Comparison of ENCODE assay signal across 11 cellular contexts in the genomic region with DNA sequence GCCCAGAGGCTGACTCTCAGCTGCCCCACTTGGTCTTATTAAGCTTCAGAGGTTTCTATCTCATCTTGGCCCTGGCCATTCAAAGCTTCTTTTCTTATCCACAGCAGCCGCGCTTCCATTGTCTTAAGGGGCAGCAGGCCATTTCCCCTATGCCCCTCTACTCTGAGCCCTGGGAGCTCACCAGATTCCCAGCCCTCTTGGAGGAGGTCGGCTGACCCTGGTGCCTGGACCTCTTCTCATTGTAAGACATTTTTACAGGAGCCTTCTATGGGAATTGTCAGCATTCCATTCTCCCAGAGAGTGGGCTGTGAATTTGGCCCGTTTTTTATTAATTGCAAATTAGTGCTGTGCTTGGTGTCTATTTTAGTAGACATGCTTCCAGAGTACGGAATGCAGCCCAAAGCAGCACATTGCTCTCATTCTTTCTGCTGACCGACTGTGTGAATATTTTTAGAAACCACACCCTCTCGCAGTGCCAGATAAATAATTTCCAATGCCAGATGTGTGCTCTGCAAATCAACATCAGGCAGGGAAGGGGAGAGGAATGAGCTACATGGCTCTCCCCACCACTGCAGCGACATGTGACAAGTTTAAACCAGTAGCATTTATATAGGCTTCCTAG. TPM values are rescaled to one million over a fixed set of nuclear protein-coding genes. Genes with fewer than 3 reads are reported as not detected.
A peak's percentile ranks its signal among the peaks of the same experiment; 100 is the strongest.
DNase-seq lines count a peak whose midpoint lies in the region; ATAC-seq and TF ChIP-seq lines count a peak whose summit lies in the region.
"Had no signal": no experiment of that assay in that cellular context is flagged by ENCODE, and none has a peak within 500 bp of the region (broad histone marks: within the 10 kb centered on the region; RNA-seq: fewer than 3 reads in every experiment).

No MANE protein-coding gene starts in this region.

- H3K27me3 ChIP-seq in left lung (no peaks in the 10 kb centered on the region), thoracic aorta (replicated peaks; ENCODE audit: insufficient read depth) (no peaks in the 10 kb centered on the region)

- CTCF ChIA-PET in Calu3 (lab: Charles Lee): no interaction called here

- no TSS peak for BruUV-seq in Calu3 (replicated peaks; lab: Mats Ljungman, UMichigan)

- peak overlapping the region; percentile 2 for H3K4me3 Mint-ChIP-seq in HFFc6
- H3K4me3 Mint-ChIP-seq in Calu3 (ENCODE audit: low read depth, unreplicated experiment): no peak overlapping the region
- H3K4me3 Mint-ChIP-seq: activated T-helper 1 cell treated with anti-CD3 and anti-CD28 coated beads, Interleukin-12 subunit alpha, Interleukin-12 subunit beta, Interleukin-2, Interleukin-4 antibody, amounts not matched to agents 30 ng/mL and 10 ng/mL and 1 ng/mL, durations not matched to agents 14 hours and 24 hours and 36 hours had no signal

- H3K4me1 ChIP-seq in left lung (peaks cover 0 to 9% of the 10 kb centered on the region in 2 donors), thoracic aorta (ENCODE audit: control insufficient read depth in 1 of 2, low read depth in 2 of 2) (peaks cover 61 to 82% of the 10 kb centered on the region in 2 donors)

- H3K27ac ChIP-seq in left lung: peak overlapping the region in 1 of 2 donors; percentile 42
- peak overlapping the region; percentile 88 to 89 for H3K27ac ChIP-seq in thoracic aorta

- H3K27ac Mint-ChIP-seq in HFFc6 (peak overlapping the region; percentile 92), Calu3 (ENCODE audit: unreplicated experiment) (no peak overlapping the region)
- H3K27ac Mint-ChIP-seq: activated T-helper 1 cell treated with anti-CD3 and anti-CD28 coated beads, Interleukin-12 subunit alpha, Interleukin-12 subunit beta, Interleukin-2, Interleukin-4 antibody, amounts not matched to agents 30 ng/mL and 10 ng/mL and 1 ng/mL, durations not matched to agents 14 hours and 24 hours and 36 hours had no signal

- H3K9me3 Mint-ChIP-seq in HFFc6: no peaks in the 10 kb centered on the region
- no peaks in the 10 kb centered on the region for H3K9me3 Mint-ChIP-seq in Calu3 (ENCODE audit: low read depth, unreplicated experiment)
- H3K9me3 Mint-ChIP-seq: activated T-helper 1 cell treated with anti-CD3 and anti-CD28 coated beads, Interleukin-12 subunit alpha, Interleukin-12 subunit beta, Interleukin-2, Interleukin-4 antibody, amounts not matched to agents 30 ng/mL and 10 ng/mL and 1 ng/mL, durations not matched to agents 14 hours and 24 hours and 36 hours had no signal

- intact Hi-C loops in left lung (cut with DNase I): no loop called here
- intact Hi-C loops in Calu3 (cut with micrococcal nuclease; ENCODE audit: unreplicated experiment): no loop called here

- DNase-seq in HFFc6 (peak; percentile 57), ecto neural progenitor cell (ENCODE audit: low spot score) (peak; percentile 58), left lung (no peak), thoracic aorta (ENCODE audit: low spot score) (no peak), Calu3 (no peak), occipital lobe (lab: John Stamatoyannopoulos, UW) (no peak), T-helper 1 cell (no peak)
- DNase-seq: erythroblast had no signal

- H3K4me3 ChIP-seq in left lung (no peak overlapping the region), thoracic aorta (peak overlapping the region; percentile 15)
- H3K4me3 ChIP-seq: K562 had no signal

- H3K36me3 Mint-ChIP-seq in HFFc6 (ENCODE audit: low read depth) (peaks cover 57% of the 10 kb centered on the region), Calu3 (ENCODE audit: insufficient read depth, unreplicated experiment) (no peaks in the 10 kb centered on the region)

- H3K36me3 ChIP-seq in left lung: no peaks in the 10 kb centered on the region
- H3K36me3 ChIP-seq in thoracic aorta: no peaks in the 10 kb centered on the region

- ATAC-seq in left lung (peak; percentile 20), thoracic aorta (ENCODE audit: insufficient number of reproducible peaks, low FRiP score, low read depth) (peak; percentile 61), GM21717 (IDR thresholded peaks at IDR 0.05; ENCODE audit: unreplicated experiment) (no peak)
- ATAC-seq: K562 had no signal

- no peaks in the 10 kb centered on the region for H3K9me3 ChIP-seq in left lung
- no peaks in the 10 kb centered on the region for H3K9me3 ChIP-seq in thoracic aorta

- peaks cover 93% of the 10 kb centered on the region for H3K4me1 Mint-ChIP-seq in HFFc6 (ENCODE audit: low read depth)
- no peaks in the 10 kb centered on the region for H3K4me1 Mint-ChIP-seq in Calu3 (ENCODE audit: low read depth, unreplicated experiment)

- TF ChIP-seq CTCF in HFFc6 (IDR thresholded peaks at IDR 0.05) (no peak), left lung (IDR thresholded peaks at IDR 0.05) (no peak), thoracic aorta (IDR thresholded peaks at IDR 0.05) (no peak), Calu3 (IDR thresholded peaks at IDR 0.05; ENCODE audit: unreplicated experiment) (no peak)

- H3K27me3 Mint-ChIP-seq in HFFc6 (ENCODE audit: insufficient read depth) (peaks cover 5% of the 10 kb centered on the region; the same call in 1 of the 2 replicates), Calu3 (ENCODE audit: unreplicated experiment) (no peaks in the 10 kb centered on the region)

RNA-seq across cellular contexts. Expression of gene NUAK1, which starts 58.5 kb away (rescaled TPM):
- total RNA-seq in HFFc6 (2021; fragmentation: NEBNext Ultra II Directional; extraction: Animal tissue kit (Norgen Biotek cat#: 25700)): 10 to 100 TPM; 11.0 to 37.3 (median 14.1) TPM
- total RNA-seq in left lung (10 to 100 TPM; 11.0 to 11.7 TPM), thoracic aorta (10 to 100 TPM; 20.0 to 31.4 TPM), Calu3 (2022) (8.0 and 14.3 TPM in 2 replicates), occipital lobe (40.6 TPM)
- total RNA-seq: activated T-helper 1 cell treated with anti-CD3 and anti-CD28 coated beads, Interleukin-12 subunit alpha, Interleukin-12 subunit beta, Interleukin-2, Interleukin-4 antibody, amounts not matched to agents 30 ng/mL and 10 ng/mL and 1 ng/mL, durations not matched to agents 14 hours and 24 hours and 36 hours had no signal

Comparison
In these comparisons a context has a peak if more than half of its experiments do, and no peak if none do; other contexts are left out.
1. DNase-seq: peak in HFFc6 (single experiment) and ecto neural progenitor cell (single experiment); none in left lung (0 of 2), thoracic aorta (single experiment), Calu3 (single experiment), occipital lobe (single experiment) and T-helper 1 cell (0 of 5).